In genomic region chrX:41090568-41091238, GRCh38 we compare ENCODE assay signal across 11 cellular contexts. TPM values are rescaled to one million over a fixed set of nuclear protein-coding genes. Genes with fewer than 3 reads are reported as not detected.
DNase-seq lines count a peak whose midpoint lies in the region; ATAC-seq, FAIRE-seq and TF ChIP-seq lines count a peak whose summit lies in the region.
"Had no signal": no experiment of that assay in that cellular context is flagged by ENCODE, and none has a peak within 500 bp of the region (broad histone marks: within the 10 kb centered on the region; RNA-seq: fewer than 3 reads in every experiment).

No MANE protein-coding gene starts in this region.

- H3K27me3 ChIP-seq in ACC112 (ENCODE audit: insufficient read depth, low read length): no peaks in the 10 kb centered on the region
- no peaks in the 10 kb centered on the region for H3K27me3 ChIP-seq in GM23338 (ENCODE audit: insufficient read depth)
- H3K27me3 ChIP-seq in ascending aorta: no peaks in the 10 kb centered on the region

- peaks cover 4% of the 10 kb centered on the region for H3K27me3 Mint-ChIP-seq in GM23338 (ENCODE audit: insufficient read depth, low read depth, poor library complexity)
- H3K27me3 Mint-ChIP-seq in immature natural killer cell (ENCODE audit: low read depth in 3 of 3): peaks cover 9 to 15% (median 13%) of the 10 kb centered on the region in 3 donors

- peaks cover 99% of the 10 kb centered on the region for H3K79me2 ChIP-seq in ACC112 (ENCODE audit: control insufficient read depth, insufficient read depth, low read length, unreplicated experiment)
- H3K79me2 ChIP-seq in GM23338 (replicated peaks; ENCODE audit: insufficient read depth): peaks cover 100% of the 10 kb centered on the region

- no peak for DNase-seq in GM23338 (ENCODE audit: low spot score)
- no peak for DNase-seq in ascending aorta (ENCODE audit: low spot score in 2 of 2)
- no peak for DNase-seq in immature natural killer cell
- no peak for DNase-seq in D721Med (ENCODE audit: insufficient read length, low spot score)
- DNase-seq in AG20443 (ENCODE audit: low spot score): no peak
- DNase-seq in NCI-H2029 (lab: John Stamatoyannopoulos, UW): no peak
- DNase-seq: stimulated activated CD4-positive, alpha-beta T cell treated with anti-CD3 and anti-CD28 coated beads, Interleukin-2, amount 100 ng/mL, for 48 hours; substantia nigra had no signal

- no peaks in the 10 kb centered on the region for H3K9me2 ChIP-seq in GM23338 (ENCODE audit: insufficient read depth)

- TF ChIP-seq CTCF in GM23338 (conservative IDR thresholded peaks at IDR 0.05; ENCODE audit: low read depth in 2 of 2) (no peak), ascending aorta (IDR thresholded peaks at IDR 0.05) (no peak), D721Med (IDR thresholded peaks at IDR 0.05; ENCODE audit: insufficient read depth, missing control alignments) (no peak)

- H3K4me1 ChIP-seq in ACC112 (ENCODE audit: control insufficient read depth, insufficient read depth, low read length, unreplicated experiment) (peaks cover 31% of the 10 kb centered on the region), GM23338 (ENCODE audit: insufficient read depth) (peaks cover 41% of the 10 kb centered on the region), ascending aorta (peaks cover 0 to 25% of the 10 kb centered on the region in 2 donors)

- H3K4me3 ChIP-seq in ACC112 (ENCODE audit: low read depth, low read length): peak overlapping the region; percentile 68
- H3K4me3 ChIP-seq in GM23338: peak overlapping the region; percentile 94
- H3K4me3 ChIP-seq in ascending aorta: peak overlapping the region; percentile 8 to 29

- no peak overlapping the region for H3K27ac Mint-ChIP-seq in GM23338
- no peak overlapping the region for H3K27ac Mint-ChIP-seq in immature natural killer cell

- H3K9me3 ChIP-seq in ascending aorta: no peaks in the 10 kb centered on the region

- peaks cover 34% of the 10 kb centered on the region for H3K4me1 Mint-ChIP-seq in GM23338
- peaks cover 74 to 93% of the 10 kb centered on the region in 2 donors for H3K4me1 Mint-ChIP-seq in immature natural killer cell

- no peak overlapping the region for H2AFZ ChIP-seq in ACC112 (ENCODE audit: low read length, unreplicated experiment)
- no peak overlapping the region for H2AFZ ChIP-seq in GM23338

- H3K27ac ChIP-seq in ACC112 (ENCODE audit: low read depth, low read length) (peak overlapping the region; percentile 57), GM23338 (ENCODE audit: low read depth) (no peak overlapping the region; the same call in 1 of the 2 replicates), ascending aorta (peak overlapping the region in 1 of 2 donors; percentile 19)

- H3K36me3 Mint-ChIP-seq in GM23338 (ENCODE audit: low read depth): peaks cover 70% of the 10 kb centered on the region
- H3K36me3 Mint-ChIP-seq in immature natural killer cell: peaks cover 0 to 4% (median 3%) of the 10 kb centered on the region in 3 donors

- no peaks in the 10 kb centered on the region for H3F3A ChIP-seq in GM23338 (replicated peaks; ENCODE audit: low read depth)

- H3K9me3 Mint-ChIP-seq in GM23338: no peaks in the 10 kb centered on the region
- H3K9me3 Mint-ChIP-seq in immature natural killer cell: no peaks in the 10 kb centered on the region

- H3K4me3 Mint-ChIP-seq in GM23338: peak overlapping the region; percentile 96
- peak overlapping the region in 3 of 5 donors; percentile 29 to 58 (median 36) for H3K4me3 Mint-ChIP-seq in immature natural killer cell
- H3K4me3 Mint-ChIP-seq: CD14-positive monocyte had no signal

- intact Hi-C loops in ascending aorta (cut with DNase I): no loop called here

- no peak for FAIRE-seq in D721Med (lab: Jason Lieb, UNC)

- H3K4me2 ChIP-seq in GM23338: peak overlapping the region; percentile 95

- ATAC-seq in GM23338: no peak
- no peak for ATAC-seq in HG03442 (IDR thresholded peaks at IDR 0.05; ENCODE audit: unreplicated experiment)

- H3K36me3 ChIP-seq in ACC112 (ENCODE audit: insufficient read depth, low read length) (no peaks in the 10 kb centered on the region), GM23338 (ENCODE audit: insufficient read depth) (peaks cover 11% of the 10 kb centered on the region; the same call in 1 of the 2 replicates), ascending aorta (no peaks in the 10 kb centered on the region)

- peaks cover 59% of the 10 kb centered on the region for H4K20me1 ChIP-seq in GM23338 (replicated peaks; ENCODE audit: insufficient read depth)

TF ChIP-seq in GM23338, 12 proteins besides CTCF, POLR2A, EP300 and RAD21 (continues in another document):
- TF ChIP-seq ZNF331 (CRISPR knock-in tag; IDR thresholded peaks at IDR 0.05; ENCODE audit: low read depth) (no peak), POLR2AphosphoS5 (IDR thresholded peaks at IDR 0.05; ENCODE audit: low read depth) (no peak), JUNB (IDR thresholded peaks at IDR 0.05; ENCODE audit: unreplicated experiment) (no peak), REST (IDR thresholded peaks at IDR 0.05; ENCODE audit: unreplicated experiment) (no peak), NANOG (IDR thresholded peaks at IDR 0.05; ENCODE audit: borderline replicate concordance) (no peak)
- TF ChIP-seq, protein P1, sequence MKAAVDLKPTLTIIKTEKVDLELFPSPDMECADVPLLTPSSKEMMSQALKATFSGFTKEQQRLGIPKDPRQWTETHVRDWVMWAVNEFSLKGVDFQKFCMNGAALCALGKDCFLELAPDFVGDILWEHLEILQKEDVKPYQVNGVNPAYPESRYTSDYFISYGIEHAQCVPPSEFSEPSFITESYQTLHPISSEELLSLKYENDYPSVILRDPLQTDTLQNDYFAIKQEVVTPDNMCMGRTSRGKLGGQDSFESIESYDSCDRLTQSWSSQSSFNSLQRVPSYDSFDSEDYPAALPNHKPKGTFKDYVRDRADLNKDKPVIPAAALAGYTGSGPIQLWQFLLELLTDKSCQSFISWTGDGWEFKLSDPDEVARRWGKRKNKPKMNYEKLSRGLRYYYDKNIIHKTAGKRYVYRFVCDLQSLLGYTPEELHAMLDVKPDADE (IDR thresholded peaks at IDR 0.05): no peak

RNA-seq across cellular contexts. Expression of gene USP9X, which starts 5.5 kb away (rescaled TPM):
- total RNA-seq in GM23338 (2014; rRNA removed; shearing (Covaris generic)): 305 and 329 TPM in 2 replicates
- polyA plus RNA-seq in GM23338 (2016; fragmentation: Nextera tagmentation; extraction: Ambion mirVana) (48.7 and 62.2 TPM in 2 replicates), immature natural killer cell (10 to 100 TPM in 2 of 3 donors, 1 to 10 TPM in 1; 7.4 to 30.7 (median 12.0) TPM)
- total RNA-seq in ascending aorta: 23.7 TPM

Comparison
In these comparisons a context has a peak if more than half of its experiments do, and no peak if none do; other contexts are left out.
1. H3K4me3 ChIP-seq: peak in every context shown above with its lines; median percentile 94 in GM23338; 68 in ACC112; 18 in ascending aorta.
2. RNA of gene USP9X, which starts 5.5 kb away (total RNA-seq): 305 to 329 TPM in GM23338; 23.7 TPM in ascending aorta (single experiment); every median in the first group is over 10 times any median in the second.